ENCODE assay signal across 22 cellular contexts in genomic region chr5:29037716-29038115, GRCh38.
"Had no signal": no experiment of that assay in that cellular context is flagged by ENCODE, and none has a peak within 500 bp of the region (broad histone marks: within the 10 kb centered on the region; RNA-seq: fewer than 3 reads in every experiment).

No MANE protein-coding gene starts in this region.

- H3K4me1 ChIP-seq: heart left ventricle, psoas muscle, right lobe of liver, tibial artery, upper lobe of left lung, uterus had no signal

- H3K36me3 Mint-ChIP-seq: naive thymus-derived CD8-positive, alpha-beta T cell; stimulated activated effector memory CD8-positive, alpha-beta T cell treated with anti-CD3 and anti-CD28 coated beads, Interleukin-12 subunit alpha, Interleukin-12 subunit beta, amount 100 ng/mL, for 72 hours had no signal

- H3K27me3 Mint-ChIP-seq: naive thymus-derived CD8-positive, alpha-beta T cell; stimulated activated naive CD8-positive, alpha-beta T cell treated with anti-CD3 and anti-CD28 coated beads, Interleukin-15, Interleukin-2, amounts not matched to agents 100 ng/mL and 50 ng/mL, for 24 hours had no signal

- H3K9me3 ChIP-seq: heart left ventricle, mucosa of descending colon, neutrophil, psoas muscle, right lobe of liver, tibial artery, upper lobe of left lung, uterus had no signal

- DNase-seq: dermis blood vessel endothelial cell; effector CD4-positive, alpha-beta T cell; endodermal cell; heart left ventricle; hypothalamus; kidney glomerular epithelial cell; mucosa of descending colon; naive thymus-derived CD8-positive, alpha-beta T cell; psoas muscle; retina; right lobe of liver; stimulated activated CD4-positive, alpha-beta T cell treated with anti-CD3 and anti-CD28 coated beads, Interleukin-4, amount 100 ng/mL, for 1 hour; stimulated activated CD8-positive, alpha-beta memory T cell treated with anti-CD3 and anti-CD28 coated beads, Interleukin-4, amount 100 ng/mL, for 48 hours; tibial artery; upper lobe of left lung; uterus had no signal

- H3K27ac ChIP-seq: heart left ventricle, neutrophil, psoas muscle, right lobe of liver, tibial artery, upper lobe of left lung, uterus had no signal

- H3K4me1 Mint-ChIP-seq: naive thymus-derived CD8-positive, alpha-beta T cell; stimulated activated effector memory CD8-positive, alpha-beta T cell treated with anti-CD3 and anti-CD28 coated beads, Interleukin-12 subunit alpha, Interleukin-12 subunit beta, amount 100 ng/mL, for 72 hours had no signal

- H3K4me3 ChIP-seq: heart left ventricle, mucosa of descending colon, psoas muscle, right lobe of liver, tibial artery, upper lobe of left lung, uterus had no signal

- FAIRE-seq: endothelial cell of umbilical vein, frontal cortex, islet of Langerhans had no signal

- ATAC-seq: heart left ventricle; mucosa of descending colon; naive thymus-derived CD8-positive, alpha-beta T cell; psoas muscle; right lobe of liver; stimulated activated effector memory CD8-positive, alpha-beta T cell treated with anti-CD3 and anti-CD28 coated beads, Interleukin-12 subunit alpha, Interleukin-12 subunit beta, amount 100 ng/mL, for 72 hours had no signal

- H3K27ac Mint-ChIP-seq: endodermal cell; naive thymus-derived CD8-positive, alpha-beta T cell; stimulated activated effector memory CD8-positive, alpha-beta T cell treated with anti-CD3 and anti-CD28 coated beads, Interleukin-12 subunit alpha, Interleukin-12 subunit beta, amount 100 ng/mL, for 72 hours; stimulated activated naive CD8-positive, alpha-beta T cell treated with anti-CD3 and anti-CD28 coated beads, Interleukin-15, Interleukin-2, amounts not matched to agents 100 ng/mL and 50 ng/mL, for 24 hours had no signal

- H3K9me3 Mint-ChIP-seq: endodermal cell had no signal

- H3K4me3 Mint-ChIP-seq: endodermal cell; naive thymus-derived CD8-positive, alpha-beta T cell; stimulated activated effector memory CD8-positive, alpha-beta T cell treated with anti-CD3 and anti-CD28 coated beads, Interleukin-12 subunit alpha, Interleukin-12 subunit beta, amount 100 ng/mL, for 72 hours; stimulated activated naive CD8-positive, alpha-beta T cell treated with anti-CD3 and anti-CD28 coated beads, Interleukin-15, Interleukin-2, amounts not matched to agents 100 ng/mL and 50 ng/mL, for 24 hours had no signal
